In the genomic region with DNA sequence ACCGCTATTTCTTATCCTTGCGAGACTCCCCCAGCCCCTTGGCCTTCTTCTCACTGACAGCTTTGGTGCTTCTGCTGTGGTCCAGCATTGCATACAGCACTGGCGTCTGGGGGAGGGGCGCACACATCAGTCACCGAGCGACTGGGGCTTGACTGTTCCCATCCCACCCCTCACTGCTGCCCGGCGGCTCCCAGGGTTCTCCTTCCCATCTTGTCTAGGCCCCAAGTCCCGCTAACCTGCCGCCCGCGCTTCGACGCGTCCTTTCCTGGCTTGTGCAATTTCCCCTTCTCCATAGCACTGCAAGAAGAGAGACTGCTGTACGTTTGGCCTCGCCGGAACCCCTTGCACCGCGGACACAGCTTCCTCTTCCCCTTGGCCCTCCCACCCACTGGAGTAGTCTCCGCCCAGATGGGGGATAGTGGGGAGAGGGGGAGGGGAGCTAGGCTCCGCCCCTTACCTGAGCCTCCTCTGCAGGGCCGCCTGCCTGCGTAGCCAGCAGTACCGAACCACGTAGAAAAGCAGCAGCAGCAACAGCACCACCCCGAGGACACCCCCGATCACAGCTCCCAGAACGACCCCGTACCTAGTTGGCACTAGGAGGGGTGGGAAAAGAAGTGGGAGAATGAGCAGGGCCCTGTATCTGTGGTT, we compare ENCODE assay signal across 8 cellular contexts. TPM values are rescaled to one million over a fixed set of nuclear protein-coding genes. Genes with fewer than 3 reads are reported as not detected.
DNase-seq lines count a peak whose midpoint lies in the region; ATAC-seq and TF ChIP-seq lines count a peak whose summit lies in the region.

No MANE protein-coding gene starts in this region.

- peaks cover 38% of the 10 kb centered on the region for H3K4me1 Mint-ChIP-seq in activated CD4-positive, alpha-beta T cell treated with anti-CD3 and anti-CD28 coated beads, Interleukin-2, amount 10 ng/mL, durations not matched to agents 7 days and 5 days

- H3K4me3 ChIP-seq in HEK293 (ENCODE audit: low read depth, low read length) (peak overlapping the region; percentile 54), right lobe of liver (peak overlapping the region; percentile 64 to 81 (median 72))

- peaks cover 4% of the 10 kb centered on the region for H3K27me3 Mint-ChIP-seq in activated CD4-positive, alpha-beta T cell treated with anti-CD3 and anti-CD28 coated beads, Interleukin-2, amount 10 ng/mL, durations not matched to agents 7 days and 5 days

- CTCF ChIA-PET in HEK293 (lab: Yijun Ruan, JAX) = interaction anchor here (0.5 to 1.8 kb wide), 7 partner anchors 16 to 114 kb away, joined by 3 to 9 read pairs (median 4); partner anchors contain the start of gene TOMM40L
- CTCF ChIA-PET in activated CD4-positive, alpha-beta T cell treated with anti-CD3 and anti-CD28 coated beads, Interleukin-2, amount 10 ng/mL, durations not matched to agents 7 days and 5 days (lab: Charles Lee) = interaction anchor here (0.8 to 2.7 kb wide), 11 partner anchors 9 to 130 kb away, joined by 3 to 8 read pairs (median 4); partner anchors contain the start of gene SDHC

- H3K27ac Mint-ChIP-seq in activated CD4-positive, alpha-beta T cell treated with anti-CD3 and anti-CD28 coated beads, Interleukin-2, amount 10 ng/mL, durations not matched to agents 7 days and 5 days = peak overlapping the region; percentile 98

- H3K36me3 Mint-ChIP-seq in activated CD4-positive, alpha-beta T cell treated with anti-CD3 and anti-CD28 coated beads, Interleukin-2, amount 10 ng/mL, durations not matched to agents 7 days and 5 days (ENCODE audit: low read depth) = peaks cover 4% of the 10 kb centered on the region

- DNase-seq in ELF-1 (ENCODE audit: low read depth, low spot score) = peak; percentile 96
- DNase-seq in NCI-H2081 treated with DMSO at 0.1 percent for 48 hours (lab: John Stamatoyannopoulos, UW) = peak; percentile 30
- DNase-seq in activated CD4-positive, alpha-beta T cell treated with anti-CD3 and anti-CD28 coated beads, Interleukin-2, amount 10 ng/mL, durations not matched to agents 7 days and 5 days = peak; percentile 88
- DNase-seq in dermis blood vessel endothelial cell = peak; percentile 61
- DNase-seq in right lobe of liver = peak; percentile 84 to 91 (median 90)
- peak; percentile 77 for DNase-seq in stimulated activated CD4-positive, alpha-beta T cell treated with anti-CD3 and anti-CD28 coated beads, Interleukin-4, amount 100 ng/mL, for 24 hours
- DNase-seq in NCI-H226 = no peak

- TF ChIP-seq CTCF in HEK293 (tag by site-specific recombination; IDR thresholded peaks at IDR 0.05) = no peak
- peak in 2 of 4 donors; percentile 28 to 32 for TF ChIP-seq CTCF in right lobe of liver (IDR thresholded peaks at IDR 0.05)

- no peak overlapping the region for H3K27ac ChIP-seq in HEK293 (ENCODE audit: extremely low read depth, low read depth, low read length)
- H3K27ac ChIP-seq in right lobe of liver = peak overlapping the region; percentile 44 to 63 (median 52)

- TF ChIP-seq POLR2A in right lobe of liver (IDR thresholded peaks at IDR 0.05) = peak; percentile 61

- intact Hi-C loops in right lobe of liver (cut with DNase I) = no loop called here

- POLR2A ChIA-PET in HEK293 (lab: Yijun Ruan, JAX) = interaction anchor here (0.6 to 1.5 kb wide), 7 partner anchors 8 to 316 kb away, joined by 3 to 6 read pairs (median 4); partner anchors contain the start of genes SDHC and TOMM40L
- POLR2A ChIA-PET in activated CD4-positive, alpha-beta T cell treated with anti-CD3 and anti-CD28 coated beads, Interleukin-2, amount 10 ng/mL, durations not matched to agents 7 days and 5 days (lab: Charles Lee) = interaction anchor here (0.5 kb wide), 1 partner anchor 127 kb away, joined by 3 read pairs; no protein-coding TSS in a partner anchor

- peaks cover 6% of the 10 kb centered on the region for H3K4me1 ChIP-seq in HEK293 (ENCODE audit: control insufficient read depth, insufficient read depth, low read length)
- H3K4me1 ChIP-seq in right lobe of liver = peaks cover 0 to 19% (median 0%) of the 10 kb centered on the region in 4 donors

- ATAC-seq in right lobe of liver = peak; percentile 96 to 98 (median 98)

- WGBS in right lobe of liver (ENCODE audit: insufficient coverage, low coverage, low lambda C conversion rate, missing lambda C conversion rate) = 1% methylated on average over 8 of the region's 30 CpGs

- H3K27me3 ChIP-seq in right lobe of liver = no peaks in the 10 kb centered on the region

- peaks cover 2% of the 10 kb centered on the region for H3K9me3 Mint-ChIP-seq in activated CD4-positive, alpha-beta T cell treated with anti-CD3 and anti-CD28 coated beads, Interleukin-2, amount 10 ng/mL, durations not matched to agents 7 days and 5 days

- H3K36me3 ChIP-seq in HEK293 (ENCODE audit: control insufficient read depth in 2 of 2, insufficient read depth in 1 of 2, low read length in 2 of 2) (no peaks in the 10 kb centered on the region), right lobe of liver (no peaks in the 10 kb centered on the region)

- H3K9me3 ChIP-seq in HEK293 (ENCODE audit: control insufficient read depth, insufficient read depth, low read depth, low read length) (no peaks in the 10 kb centered on the region), right lobe of liver (no peaks in the 10 kb centered on the region)

- H3K4me3 Mint-ChIP-seq in activated CD4-positive, alpha-beta T cell treated with anti-CD3 and anti-CD28 coated beads, Interleukin-2, amount 10 ng/mL, durations not matched to agents 7 days and 5 days = peak overlapping the region; percentile 100

TF ChIP-seq in HEK293, 187 proteins besides CTCF, POLR2A, EP300 and RAD21 (continues in another document):
- TF ChIP-seq ZFP37 (tag by site-specific recombination; IDR thresholded peaks at IDR 0.05) = no peak
- no peak for TF ChIP-seq ZSCAN5A (tag by site-specific recombination; IDR thresholded peaks at IDR 0.05)
- no peak for TF ChIP-seq ATF2 (tag by site-specific recombination; IDR thresholded peaks at IDR 0.05; ENCODE audit: low read depth)
- no peak for TF ChIP-seq ZNF639 (tag by site-specific recombination; IDR thresholded peaks at IDR 0.05)
- TF ChIP-seq ZBTB48 (tag by site-specific recombination; IDR thresholded peaks at IDR 0.05) = no peak
- no peak for TF ChIP-seq ZBTB7A (tag by site-specific recombination; IDR thresholded peaks at IDR 0.05; ENCODE audit: low read depth)
- no peak for TF ChIP-seq ZNF664 (tag by site-specific recombination; IDR thresholded peaks at IDR 0.05)
- no peak for TF ChIP-seq SP2 (tag by site-specific recombination; IDR thresholded peaks at IDR 0.05)
- TF ChIP-seq, protein P1, sequence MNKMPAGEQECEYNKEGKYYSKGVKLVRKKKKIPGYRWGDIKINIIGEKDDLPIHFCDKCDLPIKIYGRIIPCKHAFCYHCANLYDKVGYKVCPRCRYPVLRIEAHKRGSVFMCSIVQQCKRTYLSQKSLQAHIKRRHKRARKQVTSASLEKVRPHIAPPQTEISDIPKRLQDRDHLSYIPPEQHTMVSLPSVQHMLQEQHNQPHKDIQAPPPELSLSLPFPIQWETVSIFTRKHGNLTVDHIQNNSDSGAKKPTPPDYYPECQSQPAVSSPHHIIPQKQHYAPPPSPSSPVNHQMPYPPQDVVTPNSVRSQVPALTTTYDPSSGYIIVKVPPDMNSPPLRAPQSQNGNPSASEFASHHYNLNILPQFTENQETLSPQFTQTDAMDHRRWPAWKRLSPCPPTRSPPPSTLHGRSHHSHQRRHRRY (tag by site-specific recombination; IDR thresholded peaks at IDR 0.05) = no peak

RNA-seq across cellular contexts. Expression of gene MPZ, which starts 3.8 kb away (rescaled TPM):
- 1 to 10 TPM; 4.5 to 5.2 TPM for total RNA-seq in activated CD4-positive, alpha-beta T cell treated with anti-CD3 and anti-CD28 coated beads, Interleukin-2, amount 10 ng/mL, durations not matched to agents 7 days and 5 days
- total RNA-seq in dermis blood vessel endothelial cell = 0.68 and 1.0 TPM in 2 replicates
- 10 to 100 TPM in 1 of 6 experiments, 1 to 10 TPM in 5; 2.1 to 14.3 (median 6.5) TPM for total RNA-seq in right lobe of liver

RNA-seq across cellular contexts. Expression of gene SDHC, which starts 8.2 kb away (rescaled TPM):
- 100 to 1,000 TPM; 159 to 169 TPM for total RNA-seq in activated CD4-positive, alpha-beta T cell treated with anti-CD3 and anti-CD28 coated beads, Interleukin-2, amount 10 ng/mL, durations not matched to agents 7 days and 5 days
- total RNA-seq in dermis blood vessel endothelial cell (20.1 and 34.2 TPM in 2 replicates), right lobe of liver (100 to 1,000 TPM; 167 to 282 (median 235) TPM)

RNA-seq across cellular contexts. Expression of gene PCP4L1, which starts 47.5 kb away (rescaled TPM):
- total RNA-seq in activated CD4-positive, alpha-beta T cell treated with anti-CD3 and anti-CD28 coated beads, Interleukin-2, amount 10 ng/mL, durations not matched to agents 7 days and 5 days = under 1 TPM in 1 of 2 experiments, not detected in 1; 0.15 TPM
- total RNA-seq in dermis blood vessel endothelial cell (not detected in 2 replicates), right lobe of liver (1 to 10 TPM; 1.3 to 6.0 (median 2.9) TPM)
